ENCODE assay signal across 20 cellular contexts in genomic region chr4:136562842-136563241, GRCh38.
A peak's percentile ranks its signal among the peaks of the same experiment; 100 is the strongest.
DNase-seq lines count a peak whose midpoint lies in the region; ATAC-seq and TF ChIP-seq lines count a peak whose summit lies in the region.
"Had no signal": no experiment of that assay in that cellular context is flagged by ENCODE, and none has a peak within 500 bp of the region (broad histone marks: within the 10 kb centered on the region; RNA-seq: fewer than 3 reads in every experiment).

No MANE protein-coding gene starts in this region.

- H3K9me3 Mint-ChIP-seq in activated CD8-positive, alpha-beta T cell treated with anti-CD3 and anti-CD28 coated beads, Interleukin-2, amount 10 ng/mL, durations not matched to agents 7 days and 5 days (ENCODE audit: insufficient read depth) = peaks cover 3% of the 10 kb centered on the region
- H3K9me3 Mint-ChIP-seq: neural crest cell had no signal

- no peak overlapping the region for H3K4me3 ChIP-seq in fibroblast of villous mesenchyme (ENCODE audit: low read depth, low read length)
- H3K4me3 ChIP-seq in skeletal muscle cell (ENCODE audit: low read depth, low read length) = no peak overlapping the region
- no peak overlapping the region for H3K4me3 ChIP-seq in tibial nerve

- H3K9me3 ChIP-seq in tibial nerve = no peaks in the 10 kb centered on the region

- H3K27ac ChIP-seq in tibial nerve = no peak overlapping the region
- H3K27ac ChIP-seq: foreskin keratinocyte had no signal

- H3K36me3 Mint-ChIP-seq in activated CD8-positive, alpha-beta T cell treated with anti-CD3 and anti-CD28 coated beads, Interleukin-2, amount 10 ng/mL, durations not matched to agents 7 days and 5 days (ENCODE audit: low read depth) = no peaks in the 10 kb centered on the region
- H3K36me3 Mint-ChIP-seq: T-cell had no signal

- POLR2A ChIA-PET in activated CD8-positive, alpha-beta T cell treated with anti-CD3 and anti-CD28 coated beads, Interleukin-2, amount 10 ng/mL, durations not matched to agents 7 days and 5 days (lab: Charles Lee) = no interaction called here

- no peaks in the 10 kb centered on the region for H3K27me3 Mint-ChIP-seq in activated CD8-positive, alpha-beta T cell treated with anti-CD3 and anti-CD28 coated beads, Interleukin-2, amount 10 ng/mL, durations not matched to agents 7 days and 5 days (ENCODE audit: low read depth)
- H3K27me3 Mint-ChIP-seq: T-cell had no signal

- no peak overlapping the region for H3K4me3 Mint-ChIP-seq in activated CD8-positive, alpha-beta T cell treated with anti-CD3 and anti-CD28 coated beads, Interleukin-2, amount 10 ng/mL, durations not matched to agents 7 days and 5 days
- H3K4me3 Mint-ChIP-seq: neural crest cell, T-cell had no signal

- no peaks in the 10 kb centered on the region for H3K27me3 ChIP-seq in tibial nerve
- H3K27me3 ChIP-seq: foreskin keratinocyte had no signal

- TF ChIP-seq POLR2A in tibial nerve (IDR thresholded peaks at IDR 0.05) = no peak

- DNase-seq in H4 (ENCODE audit: low spot score) = peak; percentile 8
- peak; percentile 42 for DNase-seq in astrocyte of the hippocampus (ENCODE audit: low read depth, low spot score)
- peak; percentile 6 for DNase-seq in fibroblast of villous mesenchyme (ENCODE audit: low read depth)
- DNase-seq in skeletal muscle cell (ENCODE audit: low read depth) = peak; percentile 36
- DNase-seq in activated CD8-positive, alpha-beta T cell treated with anti-CD3 and anti-CD28 coated beads, Interleukin-2, amount 10 ng/mL, durations not matched to agents 7 days and 5 days = no peak
- DNase-seq in tibial nerve (ENCODE audit: low spot score in 2 of 2) = no peak
- DNase-seq: activated CD4-positive, alpha-beta T cell treated with anti-CD3 and anti-CD28 coated beads, Interleukin-2, amount 50 U/mL, for 1 hour; activated effector memory CD4-positive, alpha-beta T cell treated with anti-CD3 and anti-CD28 coated beads, Interleukin-2, amount 50 U/mL, for 16 hours; AML-193; cerebellar nuclear complex; effector memory CD4-positive, alpha-beta T cell; midbrain; NCI-H1417 treated with DMSO at 0.1 percent for 48 hours; NCI-H524 treated with DMSO at 0.1 percent for 48 hours; stimulated activated CD4-positive, alpha-beta T cell treated with anti-CD3 and anti-CD28 coated beads, Interleukin-15, amount 100 ng/mL, for 24 hours; T-cell had no signal

- no peak for ATAC-seq in activated CD8-positive, alpha-beta T cell treated with anti-CD3 and anti-CD28 coated beads, Interleukin-2, amount 10 ng/mL, durations not matched to agents 7 days and 5 days
- no peak for ATAC-seq in GM19455 (IDR thresholded peaks at IDR 0.05; ENCODE audit: unreplicated experiment)
- ATAC-seq: foreskin keratinocyte, Right ventricle myocardium inferior, T-cell had no signal

- CTCF ChIA-PET in activated CD8-positive, alpha-beta T cell treated with anti-CD3 and anti-CD28 coated beads, Interleukin-2, amount 10 ng/mL, durations not matched to agents 7 days and 5 days (lab: Charles Lee) = no interaction called here

- 22 to 27% methylated on average over 1 of the region's 1 CpG for WGBS in tibial nerve, 2 donors

- no peak overlapping the region for H3K27ac Mint-ChIP-seq in activated CD8-positive, alpha-beta T cell treated with anti-CD3 and anti-CD28 coated beads, Interleukin-2, amount 10 ng/mL, durations not matched to agents 7 days and 5 days
- H3K27ac Mint-ChIP-seq: T-cell had no signal

- no peak for TF ChIP-seq EP300 in tibial nerve (IDR thresholded peaks at IDR 0.05)

- H3K4me1 ChIP-seq in tibial nerve = no peaks in the 10 kb centered on the region
- H3K4me1 ChIP-seq: foreskin keratinocyte had no signal

- no peaks in the 10 kb centered on the region for H3K36me3 ChIP-seq in tibial nerve

- H3K4me1 Mint-ChIP-seq in activated CD8-positive, alpha-beta T cell treated with anti-CD3 and anti-CD28 coated beads, Interleukin-2, amount 10 ng/mL, durations not matched to agents 7 days and 5 days (ENCODE audit: low read depth) = no peaks in the 10 kb centered on the region
- H3K4me1 Mint-ChIP-seq: neural crest cell, T-cell had no signal

- TF ChIP-seq CTCF in fibroblast of villous mesenchyme (IDR thresholded peaks at IDR 0.05; ENCODE audit: insufficient read depth, low read depth, low read length) (no peak), tibial nerve (IDR thresholded peaks at IDR 0.05) (no peak)

Comparison
In these comparisons a context has a peak if more than half of its experiments do, and no peak if none do; other contexts are left out.
1. DNase-seq: peak in H4 (single experiment), astrocyte of the hippocampus (single experiment), fibroblast of villous mesenchyme (single experiment) and skeletal muscle cell (single experiment); none in activated CD8-positive, alpha-beta T cell treated with anti-CD3 and anti-CD28 coated beads, Interleukin-2, amount 10 ng/mL, durations not matched to agents 7 days and 5 days (single experiment) and tibial nerve (0 of 2).